ENCODE assay signal across 8 cellular contexts in genomic region chr17:15463363-15463762, GRCh38. TPM values are rescaled to one million over a fixed set of nuclear protein-coding genes. Genes with fewer than 3 reads are reported as not detected.
DNase-seq lines count a peak whose midpoint lies in the region; ATAC-seq and TF ChIP-seq lines count a peak whose summit lies in the region.

No MANE protein-coding gene starts in this region.

- H3K27ac Mint-ChIP-seq in progenitor cell of endocrine pancreas (peak overlapping the region; percentile 19), CD14-positive monocyte (no peak overlapping the region)

- H3K36me3 ChIP-seq in cardiac muscle cell: no peaks in the 10 kb centered on the region

- DNase-seq in EH (ENCODE audit: low read depth): peak; percentile 93
- peak; percentile 69 to 77 for DNase-seq in cardiac muscle cell (ENCODE audit: low read depth in 1 of 2, low spot score in 1 of 2)
- no peak for DNase-seq in progenitor cell of endocrine pancreas (ENCODE audit: low spot score, unreplicated experiment)
- DNase-seq in CD14-positive monocyte (ENCODE audit: low spot score): no peak
- DNase-seq in COLO829 (ENCODE audit: low spot score): no peak
- no peak for DNase-seq in DMS53 treated with DMSO at 0.1 percent for 48 hours (lab: John Stamatoyannopoulos, UW; ENCODE audit: unreplicated experiment)

- H3K27ac ChIP-seq in angular gyrus (ENCODE audit: low read depth, low read length) (peak overlapping the region; percentile 34), cardiac muscle cell (peak overlapping the region; percentile 75)

- ATAC-seq in HG03342 (IDR thresholded peaks at IDR 0.05; ENCODE audit: unreplicated experiment): no peak

- no peaks in the 10 kb centered on the region for H3K9me3 Mint-ChIP-seq in progenitor cell of endocrine pancreas (ENCODE audit: low read depth)
- peaks cover 0 to 5% (median 0%) of the 10 kb centered on the region in 7 donors for H3K9me3 Mint-ChIP-seq in CD14-positive monocyte

- peaks cover 4% of the 10 kb centered on the region for H3K4me1 Mint-ChIP-seq in progenitor cell of endocrine pancreas (ENCODE audit: low read depth)
- H3K4me1 Mint-ChIP-seq in CD14-positive monocyte: no peaks in the 10 kb centered on the region

- H3K27me3 ChIP-seq in cardiac muscle cell: no peaks in the 10 kb centered on the region

- H3K36me3 Mint-ChIP-seq in progenitor cell of endocrine pancreas (ENCODE audit: insufficient read depth): peaks cover 20% of the 10 kb centered on the region
- no peaks in the 10 kb centered on the region for H3K36me3 Mint-ChIP-seq in CD14-positive monocyte

- peaks cover 12% of the 10 kb centered on the region for H3K4me1 ChIP-seq in cardiac muscle cell (ENCODE audit: low read depth)

- H3K27me3 Mint-ChIP-seq in progenitor cell of endocrine pancreas: no peaks in the 10 kb centered on the region
- H3K27me3 Mint-ChIP-seq in CD14-positive monocyte (ENCODE audit: low read depth in 3 of 3): peaks cover 0 to 3% (median 0%) of the 10 kb centered on the region in 3 donors

- no peak overlapping the region for H3K4me3 ChIP-seq in cardiac muscle cell

- H3K9me3 ChIP-seq in cardiac muscle cell (ENCODE audit: low read depth): no peaks in the 10 kb centered on the region

- no peak overlapping the region for H3K4me3 Mint-ChIP-seq in progenitor cell of endocrine pancreas (ENCODE audit: low read depth)
- no peak overlapping the region for H3K4me3 Mint-ChIP-seq in CD14-positive monocyte

- intact Hi-C loops in CD14-positive monocyte (cut with micrococcal nuclease): loop anchor here in 1 of 2 donors (5.0 kb wide), 1 partner anchor 151 kb away; no protein-coding TSS in a partner anchor

- TF ChIP-seq CTCF in cardiac muscle cell (IDR thresholded peaks at IDR 0.05; ENCODE audit: low read depth, low read length) (no peak), progenitor cell of endocrine pancreas (IDR thresholded peaks at IDR 0.05; ENCODE audit: unreplicated experiment) (no peak), CD14-positive monocyte (IDR thresholded peaks at IDR 0.05) (no peak)

RNA-seq across cellular contexts. Expression of gene CDRT4, which starts 4.1 kb away (rescaled TPM):
- total RNA-seq in cardiac muscle cell: 4.8 and 14.4 TPM in 2 replicates
- polyA plus RNA-seq in cardiac muscle cell: 5.6 and 6.0 TPM in 2 replicates
- total RNA-seq in progenitor cell of endocrine pancreas: 17.6 and 27.0 TPM in 2 replicates
- polyA plus RNA-seq in CD14-positive monocyte: under 1 TPM in 1 of 2 donors, not detected in 1; 0.34 TPM

Comparison
In these comparisons a context has a peak if more than half of its experiments do, and no peak if none do; other contexts are left out.
1. DNase-seq: peak in EH (single experiment) and cardiac muscle cell (2 of 2); none in progenitor cell of endocrine pancreas (single experiment), CD14-positive monocyte (single experiment), COLO829 (single experiment) and DMS53 treated with DMSO at 0.1 percent for 48 hours (single experiment).